ENCODE assay signal across 9 cellular contexts in the genomic region with DNA sequence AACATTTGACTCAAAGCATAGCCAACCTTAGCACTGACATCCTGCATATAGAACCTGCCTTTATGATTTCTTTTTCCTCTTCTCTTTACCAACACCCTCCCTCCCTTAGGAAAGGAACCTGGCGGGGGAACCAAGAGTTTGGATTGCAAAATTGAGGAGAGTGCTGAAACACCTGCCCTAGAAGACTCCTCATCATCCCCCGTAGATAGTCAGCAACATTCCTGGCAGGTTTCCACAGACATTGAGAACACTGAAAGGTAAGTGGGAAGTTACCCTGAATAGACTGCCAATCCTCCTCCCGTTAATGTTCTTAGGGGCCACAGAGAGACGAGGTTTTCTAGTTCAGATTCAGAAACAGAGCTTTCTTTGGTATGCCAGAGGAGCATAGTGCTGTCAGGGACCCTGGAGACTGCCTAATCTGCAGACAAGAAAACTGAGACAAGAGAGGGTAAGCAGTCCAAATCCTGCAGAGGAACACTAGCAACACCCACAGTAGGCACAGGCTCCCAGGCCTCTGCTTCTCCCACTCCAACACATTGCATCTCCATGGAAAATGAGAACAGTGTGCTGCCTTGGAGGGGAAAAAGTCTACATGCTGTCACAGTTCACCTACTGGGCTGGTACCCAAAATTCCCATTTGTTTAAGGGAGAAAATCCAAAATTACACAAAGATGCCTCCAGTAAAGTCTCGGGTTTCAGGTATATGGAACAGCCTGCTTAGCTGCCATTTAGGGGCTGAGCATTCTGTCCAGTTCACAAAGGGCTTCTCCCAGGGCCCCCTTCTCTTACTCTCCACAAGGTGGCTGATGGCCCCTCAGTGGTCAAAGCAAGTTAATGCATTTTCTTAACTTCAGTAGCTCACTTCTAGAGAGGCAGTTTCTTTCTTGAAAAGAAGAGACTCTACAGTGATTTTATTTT.
DNase-seq lines count a peak whose midpoint lies in the region; ATAC-seq and TF ChIP-seq lines count a peak whose summit lies in the region.
"Had no signal": no experiment of that assay in that cellular context is flagged by ENCODE, and none has a peak within 500 bp of the region (broad histone marks: within the 10 kb centered on the region; RNA-seq: fewer than 3 reads in every experiment).

No MANE protein-coding gene starts in this region.

- POLR2A ChIA-PET in BJ (lab: Charles Lee) = no interaction called here

- H3K27ac ChIP-seq in brain microvascular endothelial cell = no peak overlapping the region
- H3K27ac ChIP-seq in GM23248 = no peak overlapping the region

- H2AFZ ChIP-seq in GM23248 = no peak overlapping the region

- no peaks in the 10 kb centered on the region for H3F3A ChIP-seq in GM23248 (ENCODE audit: insufficient read depth)

- H3K36me3 ChIP-seq in BJ (ENCODE audit: control insufficient read depth, insufficient read depth, low read length) (no peaks in the 10 kb centered on the region), brain microvascular endothelial cell (replicated peaks) (no peaks in the 10 kb centered on the region), GM23248 (ENCODE audit: low read depth) (no peaks in the 10 kb centered on the region)

- no peak overlapping the region for H3K4me3 ChIP-seq in BJ (ENCODE audit: low read depth, low read length)
- no peak overlapping the region for H3K4me3 ChIP-seq in brain microvascular endothelial cell (ENCODE audit: low read depth, low read length)
- H3K4me3 ChIP-seq in GM23248 = no peak overlapping the region

- H3K9ac ChIP-seq in GM23248 = no peak overlapping the region

- no peaks in the 10 kb centered on the region for H3K9me3 ChIP-seq in GM23248 (ENCODE audit: low read depth)

- WGBS in GM23248 (ENCODE audit: low coverage in 1 of 2, low lambda C conversion rate in 2 of 2, missing lambda C conversion rate in 2 of 2), 2 experiments = 19 to 26% methylated on average over 5 of the region's 5 CpGs

- no peaks in the 10 kb centered on the region for H4K20me1 ChIP-seq in GM23248 (ENCODE audit: insufficient read depth)

- no peaks in the 10 kb centered on the region for H3K4me1 ChIP-seq in GM23248 (ENCODE audit: insufficient read depth)

- H3K27me3 ChIP-seq in BJ (ENCODE audit: control insufficient read depth, insufficient read depth, low read length) = peaks cover 5% of the 10 kb centered on the region
- no peaks in the 10 kb centered on the region for H3K27me3 ChIP-seq in brain microvascular endothelial cell (replicated peaks)
- H3K27me3 ChIP-seq in GM23248 (replicated peaks; ENCODE audit: insufficient read depth) = peaks cover 3% of the 10 kb centered on the region; the same call in 1 of the 2 replicates

- DNase-seq in BJ (ENCODE audit: low read depth) = no peak
- peak; percentile 41 for DNase-seq in HT-29 (ENCODE audit: low spot score)
- no peak for DNase-seq in brain microvascular endothelial cell
- DNase-seq in left kidney (ENCODE audit: low read depth, low spot score) = peak; percentile 61
- DNase-seq in AG08396 (ENCODE audit: low spot score) = no peak
- no peak for DNase-seq in GM23248
- DNase-seq in NCI-H774 (lab: John Stamatoyannopoulos, UW) = no peak
- DNase-seq: activated naive CD4-positive, alpha-beta T cell treated with anti-CD3 and anti-CD28 coated beads, Interleukin-2, amount 10 ng/mL, durations not matched to agents 7 days and 5 days had no signal

- ATAC-seq in GM21825 (IDR thresholded peaks at IDR 0.05; ENCODE audit: unreplicated experiment) = no peak

- CTCF ChIA-PET in BJ (lab: Yijun Ruan, JAX) = interaction anchor here (0.8 to 1.0 kb wide), 2 partner anchors 14 to 447 kb away, joined by 4 read pairs; no protein-coding TSS in a partner anchor

- no peak overlapping the region for H3K4me2 ChIP-seq in GM23248 (ENCODE audit: unreplicated experiment)

- in situ Hi-C loops in brain microvascular endothelial cell (cut with HindIII; ENCODE audit: low pct_ligation_motif_present, low sequenced_read_pairs) (no loop called here), GM23248 (cut with MboI) (no loop called here)

- peak; percentile 25; the same call in 1 of the 2 replicates for TF ChIP-seq CTCF in BJ (IDR thresholded peaks at IDR 0.05; ENCODE audit: insufficient read depth, low read depth, low read length)
- peak; percentile 63 for TF ChIP-seq CTCF in brain microvascular endothelial cell (IDR thresholded peaks at IDR 0.05; ENCODE audit: low read depth, low read length, missing control alignments)

- no peaks in the 10 kb centered on the region for H3K9me2 ChIP-seq in GM23248 (ENCODE audit: insufficient read depth)

- no peaks in the 10 kb centered on the region for H3K79me2 ChIP-seq in GM23248 (ENCODE audit: insufficient read depth)

Comparison
In these comparisons a context has a peak if more than half of its experiments do, and no peak if none do; other contexts are left out.
1. DNase-seq: peak in HT-29 (single experiment) and left kidney (single experiment); none in BJ (single experiment), brain microvascular endothelial cell (single experiment), AG08396 (single experiment), GM23248 (single experiment) and NCI-H774 (single experiment).